In genomic region chr1:154627247-154628121, GRCh38 we compare ENCODE assay signal across 8 cellular contexts. TPM values are rescaled to one million over a fixed set of nuclear protein-coding genes. Genes with fewer than 3 reads are reported as not detected.
DNase-seq lines count a peak whose midpoint lies in the region; ATAC-seq and TF ChIP-seq lines count a peak whose summit lies in the region.

No MANE protein-coding gene starts in this region.

- H3K27me3 ChIP-seq in right atrium auricular region (no peaks in the 10 kb centered on the region), prostate gland (replicated peaks; ENCODE audit: insufficient read depth) (no peaks in the 10 kb centered on the region), upper lobe of right lung (no peaks in the 10 kb centered on the region)

- H3K9me3 ChIP-seq in ES-I3 (ENCODE audit: control insufficient read depth, insufficient read depth, low read length): peaks cover 3% of the 10 kb centered on the region; the same call in 1 of the 2 replicates
- peaks cover 0 to 8% of the 10 kb centered on the region in 2 donors for H3K9me3 ChIP-seq in right atrium auricular region
- no peaks in the 10 kb centered on the region for H3K9me3 ChIP-seq in prostate gland
- H3K9me3 ChIP-seq in upper lobe of right lung: no peaks in the 10 kb centered on the region

- WGBS in prostate gland: under 1% methylated on average over 63 of the region's 71 CpGs

- H3K27me3 Mint-ChIP-seq in T-helper 2 cell treated with Interferon-gamma antibody and Interleukin-4, amounts not matched to agents 5 μg/mL and 100 μg/mL, for 36 hours (ENCODE audit: low read depth): peaks cover 24% of the 10 kb centered on the region

- peaks cover 13% of the 10 kb centered on the region for H3K9me3 Mint-ChIP-seq in T-helper 2 cell treated with Interferon-gamma antibody and Interleukin-4, amounts not matched to agents 5 μg/mL and 100 μg/mL, for 36 hours

- no peak for TF ChIP-seq POLR2A in prostate gland (IDR thresholded peaks at IDR 0.05)

- intact Hi-C loops in prostate gland (cut with DNase I): loop anchor here (2.0 to 10.0 kb wide), 2 partner anchors 19 to 213 kb away; partner anchors contain the start of gene ADAR
- intact Hi-C loops in upper lobe of right lung (cut with DNase I): no loop called here

- H3K27ac ChIP-seq in angular gyrus (ENCODE audit: low read depth, low read length): peak overlapping the region; percentile 96
- H3K27ac ChIP-seq in right atrium auricular region: peak overlapping the region; percentile 89 to 91
- H3K27ac ChIP-seq in prostate gland: peak overlapping the region; percentile 79 to 81
- H3K27ac ChIP-seq in upper lobe of right lung: peak overlapping the region; percentile 93

- peaks cover 23% of the 10 kb centered on the region for H3K4me1 Mint-ChIP-seq in T-helper 2 cell treated with Interferon-gamma antibody and Interleukin-4, amounts not matched to agents 5 μg/mL and 100 μg/mL, for 36 hours (ENCODE audit: low read depth)

- ATAC-seq in HG02623 (IDR thresholded peaks at IDR 0.05; ENCODE audit: unreplicated experiment) (peak; percentile 45), upper lobe of right lung (peak; percentile 88)

- H3K9ac ChIP-seq in ES-I3 (ENCODE audit: low read depth, low read length): peak overlapping the region; percentile 85

- peaks cover 17% of the 10 kb centered on the region for H3K36me3 Mint-ChIP-seq in T-helper 2 cell treated with Interferon-gamma antibody and Interleukin-4, amounts not matched to agents 5 μg/mL and 100 μg/mL, for 36 hours (ENCODE audit: low read depth)

- peak overlapping the region; percentile 99 for H3K4me3 Mint-ChIP-seq in T-helper 2 cell treated with Interferon-gamma antibody and Interleukin-4, amounts not matched to agents 5 μg/mL and 100 μg/mL, for 36 hours

- peaks cover 5% of the 10 kb centered on the region; the same call in 1 of the 2 replicates for H3K4me1 ChIP-seq in ES-I3 (ENCODE audit: insufficient read depth, low read length)
- peaks cover 0 to 16% of the 10 kb centered on the region in 2 donors for H3K4me1 ChIP-seq in right atrium auricular region
- H3K4me1 ChIP-seq in prostate gland (replicated peaks): peaks cover 7% of the 10 kb centered on the region
- peaks cover 11% of the 10 kb centered on the region for H3K4me1 ChIP-seq in upper lobe of right lung

- TF ChIP-seq CTCF in right atrium auricular region (IDR thresholded peaks at IDR 0.05): peak in 1 of 2 donors; percentile 37
- TF ChIP-seq CTCF in prostate gland (IDR thresholded peaks at IDR 0.05): no peak
- TF ChIP-seq CTCF in upper lobe of right lung (IDR thresholded peaks at IDR 0.05): no peak

- H3K27ac Mint-ChIP-seq in T-helper 2 cell treated with Interferon-gamma antibody and Interleukin-4, amounts not matched to agents 5 μg/mL and 100 μg/mL, for 36 hours: peak overlapping the region; percentile 100

- H3K36me3 ChIP-seq in ES-I3 (ENCODE audit: insufficient read depth, low read length) (no peaks in the 10 kb centered on the region), right atrium auricular region (no peaks in the 10 kb centered on the region), prostate gland (no peaks in the 10 kb centered on the region), upper lobe of right lung (no peaks in the 10 kb centered on the region)

- H3K4me3 ChIP-seq in right atrium auricular region (peak overlapping the region; percentile 80 to 95), prostate gland (peak overlapping the region; percentile 75 to 76), upper lobe of right lung (peak overlapping the region; percentile 96)

- DNase-seq in NCI-H187 (lab: John Stamatoyannopoulos, UW): peak; percentile 87 to 96
- peak; percentile 89 for DNase-seq in T-helper 2 cell treated with Interferon-gamma antibody and Interleukin-4, amounts not matched to agents 5 μg/mL and 100 μg/mL, for 36 hours (ENCODE audit: low spot score)
- peak; percentile 89 for DNase-seq in right atrium auricular region (ENCODE audit: low spot score)
- DNase-seq in prostate gland (ENCODE audit: low spot score): peak; percentile 81
- peak; percentile 95 for DNase-seq in upper lobe of right lung

RNA-seq across cellular contexts. Expression of gene ADAR, which starts 19.5 kb away (rescaled TPM):
- total RNA-seq in right atrium auricular region (10 to 100 TPM; 39.3 to 51.9 TPM), prostate gland (100 to 1,000 TPM in 1 of 2 donors, 10 to 100 TPM in 1; 98.1 to 181 TPM), upper lobe of right lung (205 TPM)

RNA-seq across cellular contexts. Expression of gene CHRNB2, which starts 59.9 kb away (rescaled TPM):
- total RNA-seq in right atrium auricular region: under 1 TPM in 1 of 2 donors, not detected in 1; 0.24 TPM
- under 1 TPM; 0.05 to 0.74 TPM for total RNA-seq in prostate gland
- total RNA-seq in upper lobe of right lung: not detected

Comparison
In these comparisons a context has a peak if more than half of its experiments do, and no peak if none do; other contexts are left out.
1. Peak in every context shown above with its lines: DNase-seq, ATAC-seq, H3K4me3 ChIP-seq and H3K27ac ChIP-seq.